ENCODE assay signal across 8 cellular contexts in the genomic region with DNA sequence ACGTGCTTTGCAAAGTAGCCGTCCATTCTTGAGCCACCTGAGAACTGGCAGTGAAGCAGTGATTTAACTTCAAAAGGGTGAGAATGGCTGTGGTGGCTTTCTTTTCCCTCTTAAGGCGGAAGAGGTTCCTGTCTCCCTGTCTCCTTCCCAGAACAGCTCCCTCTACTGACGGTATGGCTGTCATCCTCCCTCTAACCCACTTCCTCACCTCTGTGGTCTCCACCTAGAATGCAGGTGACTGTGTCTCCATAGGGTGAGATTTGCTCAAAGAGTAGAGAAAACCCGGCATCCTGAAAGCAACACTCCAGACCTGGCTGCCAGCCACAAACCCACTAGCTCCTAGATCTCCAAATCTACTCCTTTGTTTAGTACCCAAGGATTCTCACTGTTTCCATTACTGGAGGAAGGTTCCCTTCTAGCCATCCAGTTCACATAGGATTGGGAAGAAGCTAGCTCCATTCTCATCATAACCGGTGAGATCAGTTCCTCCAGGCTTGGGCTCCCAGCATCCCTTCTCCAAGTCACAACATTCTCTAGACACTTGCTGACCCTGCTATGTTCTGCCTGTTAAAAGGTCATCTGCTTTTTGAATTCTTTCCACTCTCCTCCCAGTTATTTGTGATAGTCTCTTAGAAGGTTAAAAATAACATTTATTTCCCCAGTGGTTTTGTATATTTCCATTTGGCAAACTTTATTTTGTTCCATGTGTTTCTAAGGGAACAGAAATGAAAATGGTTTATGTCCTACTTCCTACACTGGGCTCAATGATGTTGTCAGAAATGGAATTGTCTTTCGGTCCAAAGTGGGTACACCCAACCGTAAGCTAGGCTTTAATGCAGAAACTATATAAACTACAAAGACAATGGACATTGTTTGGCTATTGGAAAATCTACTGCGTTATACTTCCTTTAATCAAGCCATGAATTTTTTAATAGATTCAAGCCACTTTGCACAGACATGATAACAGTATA.
DNase-seq lines count a peak whose midpoint lies in the region; ATAC-seq and TF ChIP-seq lines count a peak whose summit lies in the region.

No MANE protein-coding gene starts in this region.

- H3K4me2 ChIP-seq in SU-DHL-6 (ENCODE audit: low read depth, low read length, poor library complexity, severe bottlenecking): no peak overlapping the region

- H3K9me2 ChIP-seq in SU-DHL-6 (replicated peaks; ENCODE audit: insufficient read depth, low read length): no peaks in the 10 kb centered on the region

- ATAC-seq in stimulated activated naive CD8-positive, alpha-beta T cell treated with anti-CD3 and anti-CD28 coated beads, Interleukin-15, Interleukin-2, amounts not matched to agents 100 U/mL and 50 U/mL, for 24 hours: no peak
- ATAC-seq in right cardiac atrium (peak in 1 of 2 donors; percentile 78), HG03571 (IDR thresholded peaks at IDR 0.05; ENCODE audit: unreplicated experiment) (no peak)

- peak overlapping the region; percentile 32 for H2AFZ ChIP-seq in SU-DHL-6 (ENCODE audit: low read depth, low read length, severe bottlenecking)

- H3F3A ChIP-seq in SU-DHL-6 (ENCODE audit: insufficient read depth): no peaks in the 10 kb centered on the region

- no peaks in the 10 kb centered on the region for H3K36me3 Mint-ChIP-seq in stimulated activated naive CD8-positive, alpha-beta T cell treated with anti-CD3 and anti-CD28 coated beads, Interleukin-15, Interleukin-2, amounts not matched to agents 100 ng/mL and 50 ng/mL, for 24 hours (ENCODE audit: low read depth)

- peak; percentile 47 for TF ChIP-seq CTCF in SU-DHL-6 (IDR thresholded peaks at IDR 0.05; ENCODE audit: insufficient read depth, low read length, poor library complexity, severe bottlenecking)
- TF ChIP-seq CTCF in tibial artery (IDR thresholded peaks at IDR 0.05): no peak

- H3K4me3 ChIP-seq in SU-DHL-6 (ENCODE audit: insufficient read depth, low read length, poor library complexity, severe bottlenecking): no peak overlapping the region
- no peak overlapping the region for H3K4me3 ChIP-seq in right cardiac atrium (ENCODE audit: low read length)
- H3K4me3 ChIP-seq in tibial artery: no peak overlapping the region

- H3K27me3 Mint-ChIP-seq in stimulated activated naive CD8-positive, alpha-beta T cell treated with anti-CD3 and anti-CD28 coated beads, Interleukin-15, Interleukin-2, amounts not matched to agents 100 ng/mL and 50 ng/mL, for 24 hours: no peaks in the 10 kb centered on the region

- H3K4me3 Mint-ChIP-seq in stimulated activated naive CD8-positive, alpha-beta T cell treated with anti-CD3 and anti-CD28 coated beads, Interleukin-15, Interleukin-2, amounts not matched to agents 100 ng/mL and 50 ng/mL, for 24 hours: peak overlapping the region; percentile 33

- peaks cover 64% of the 10 kb centered on the region for H3K4me1 Mint-ChIP-seq in stimulated activated naive CD8-positive, alpha-beta T cell treated with anti-CD3 and anti-CD28 coated beads, Interleukin-15, Interleukin-2, amounts not matched to agents 100 ng/mL and 50 ng/mL, for 24 hours (ENCODE audit: low read depth)

- H3K36me3 ChIP-seq in SU-DHL-6 (ENCODE audit: low read length) (no peaks in the 10 kb centered on the region), tibial artery (no peaks in the 10 kb centered on the region)

- no peaks in the 10 kb centered on the region for H3K27me3 ChIP-seq in SU-DHL-6 (ENCODE audit: low read length)
- H3K27me3 ChIP-seq in right cardiac atrium (ENCODE audit: control insufficient read depth, insufficient read depth): no peaks in the 10 kb centered on the region
- H3K27me3 ChIP-seq in tibial artery: no peaks in the 10 kb centered on the region

- H3K27ac Mint-ChIP-seq in stimulated activated naive CD8-positive, alpha-beta T cell treated with anti-CD3 and anti-CD28 coated beads, Interleukin-15, Interleukin-2, amounts not matched to agents 100 ng/mL and 50 ng/mL, for 24 hours: peak overlapping the region; percentile 82

- intact Hi-C loops in right cardiac atrium (cut with DNase I) (loop anchor here in 1 of 4 donors (10.0 kb wide), 1 partner anchor 67 kb away; no protein-coding TSS in a partner anchor), tibial artery (cut with DNase I; ENCODE audit: low total_unique reads) (no loop called here)

- H3K9ac ChIP-seq in SU-DHL-6 (ENCODE audit: low read length): no peak overlapping the region

- 64% methylated on average over 9 of the region's 9 CpGs for WGBS in right cardiac atrium

- DNase-seq in stimulated activated naive CD8-positive, alpha-beta T cell treated with anti-CD3 and anti-CD28 coated beads, Interleukin-15, Interleukin-2, amounts not matched to agents 100 U/mL and 50 U/mL, for 24 hours: no peak
- DNase-seq in right cardiac atrium: peak in 2 of 3 donors; percentile 28 to 37
- no peak for DNase-seq in tibial artery
- no peak for DNase-seq in stimulated activated naive CD4-positive, alpha-beta T cell treated with Interleukin-2 at 50 U/mL for 16 hours (lab: John Stamatoyannopoulos, UW)
- no peak for DNase-seq in NCI-H2107 treated with DMSO at 0.1 percent for 48 hours (lab: John Stamatoyannopoulos, UW; ENCODE audit: unreplicated experiment)

- H4K20me1 ChIP-seq in SU-DHL-6 (ENCODE audit: low read depth, low read length): no peaks in the 10 kb centered on the region

- H3K9me3 ChIP-seq in SU-DHL-6 (ENCODE audit: insufficient read depth, low read length): no peaks in the 10 kb centered on the region
- H3K9me3 ChIP-seq in right cardiac atrium (ENCODE audit: control insufficient read depth, low read length): no peaks in the 10 kb centered on the region
- H3K9me3 ChIP-seq in tibial artery: no peaks in the 10 kb centered on the region

- no peak overlapping the region for H3K27ac ChIP-seq in SU-DHL-6 (ENCODE audit: low read depth, low read length)
- peak overlapping the region; percentile 84 for H3K27ac ChIP-seq in right cardiac atrium (ENCODE audit: low read length)
- peak overlapping the region; percentile 97 to 99 for H3K27ac ChIP-seq in tibial artery

- H3K9me3 Mint-ChIP-seq in stimulated activated naive CD8-positive, alpha-beta T cell treated with anti-CD3 and anti-CD28 coated beads, Interleukin-15, Interleukin-2, amounts not matched to agents 100 ng/mL and 50 ng/mL, for 24 hours: no peaks in the 10 kb centered on the region

- H3K79me2 ChIP-seq in SU-DHL-6 (ENCODE audit: insufficient read depth, low read length): no peaks in the 10 kb centered on the region

- H3K4me1 ChIP-seq in right cardiac atrium (ENCODE audit: control insufficient read depth, insufficient read depth, low read length): peaks cover 9% of the 10 kb centered on the region
- H3K4me1 ChIP-seq in tibial artery: peaks cover 0 to 68% (median 39%) of the 10 kb centered on the region in 4 donors

Comparison
In these comparisons a context has a peak if more than half of its experiments do, and no peak if none do; other contexts are left out.
1. DNase-seq: peak in right cardiac atrium (2 of 3); none in stimulated activated naive CD8-positive, alpha-beta T cell treated with anti-CD3 and anti-CD28 coated beads, Interleukin-15, Interleukin-2, amounts not matched to agents 100 U/mL and 50 U/mL, for 24 hours (single experiment), tibial artery (0 of 2), stimulated activated naive CD4-positive, alpha-beta T cell treated with Interleukin-2 at 50 U/mL for 16 hours (single experiment) and NCI-H2107 treated with DMSO at 0.1 percent for 48 hours (single experiment).